Comparison of ENCODE assay signal across 28 cellular contexts in genomic region chr1:230138561-230139239, GRCh38.
DNase-seq lines count a peak whose midpoint lies in the region; ATAC-seq, FAIRE-seq and TF ChIP-seq lines count a peak whose summit lies in the region.
"Had no signal": no experiment of that assay in that cellular context is flagged by ENCODE, and none has a peak within 500 bp of the region (broad histone marks: within the 10 kb centered on the region; RNA-seq: fewer than 3 reads in every experiment).

No MANE protein-coding gene starts in this region.

- DNase-seq in natural killer cell (no peak), astrocyte (ENCODE audit: low read depth) (no peak), GDM1 (lab: John Stamatoyannopoulos, UW) (no peak), HCEC 1CT (no peak), GM10248 (ENCODE audit: extremely low spot score) (no peak), left ventricle myocardium inferior (no peak)
- no peak for DNase-seq in natural killer cell treated with Interleukin-12 subunit alpha and Interleukin-12 subunit beta and Interleukin-15 and Interleukin-18, amount 100 ng/mL, for 72 hours (ENCODE audit: low spot score)
- DNase-seq: AML-193; Calu3; CD8-positive, alpha-beta memory T cell; DND-41; GM23248; H7; MG63; NCI-H1105 treated with DMSO at 0.1 percent for 48 hours; NCI-H1694; NCI-H2029 treated with DMSO at 0.1 percent for 48 hours; NCI-H2227 treated with DMSO at 0.1 percent for 48 hours; NCI-H526 treated with DMSO at 0.1 percent for 48 hours; NK-92 treated with Interleukin-12 subunit alpha and Interleukin-12 subunit beta, amount 100 ng/mL, for 24 hours; Right ventricle myocardium superior; RPMI8226; T-cell had no signal

- no peaks in the 10 kb centered on the region for H3K9me3 ChIP-seq in OCI-LY1 (ENCODE audit: low read length)
- H3K9me3 ChIP-seq in astrocyte (ENCODE audit: insufficient read depth, low read depth, low read length), result no peaks in the 10 kb centered on the region
- no peaks in the 10 kb centered on the region for H3K9me3 ChIP-seq in left ventricle myocardium inferior (replicated peaks)
- H3K9me3 ChIP-seq: MG63, SJSA1 had no signal

- peaks cover 18% of the 10 kb centered on the region for H3K79me2 ChIP-seq in OCI-LY1 (ENCODE audit: insufficient read depth, low read length)
- H3K79me2 ChIP-seq in astrocyte (ENCODE audit: insufficient read depth, low read length), result peaks cover 91% of the 10 kb centered on the region

- H3K9me2 ChIP-seq in OCI-LY1 (ENCODE audit: low read depth, low read length), result no peaks in the 10 kb centered on the region

- H3K4me1 Mint-ChIP-seq in natural killer cell (peaks cover 25 to 46% of the 10 kb centered on the region in 2 donors), astrocyte (ENCODE audit: low read depth, unreplicated experiment) (peaks cover 81% of the 10 kb centered on the region)
- H3K4me1 Mint-ChIP-seq in natural killer cell treated with Interleukin-12 subunit alpha and Interleukin-12 subunit beta and Interleukin-15 and Interleukin-18, amount 100 ng/mL, for 72 hours (ENCODE audit: low read depth in 2 of 2), result peaks cover 21 to 31% of the 10 kb centered on the region in 2 donors

- peaks cover 5% of the 10 kb centered on the region; the same call in 1 of the 2 replicates for H3K36me3 ChIP-seq in OCI-LY1 (ENCODE audit: insufficient read depth, low read length)
- no peaks in the 10 kb centered on the region for H3K36me3 ChIP-seq in astrocyte (ENCODE audit: insufficient read depth, low read length)
- H3K36me3 ChIP-seq in left ventricle myocardium inferior, result no peaks in the 10 kb centered on the region
- H3K36me3 ChIP-seq: SJSA1 had no signal

- H3K27ac ChIP-seq in OCI-LY1 (ENCODE audit: low read depth, low read length, poor library complexity, severe bottlenecking) (peak overlapping the region; percentile 99), astrocyte (ENCODE audit: low read depth, low read length) (no peak overlapping the region), left ventricle myocardium inferior (replicated peaks) (no peak overlapping the region)
- H3K27ac ChIP-seq: C4-2B, GM23248 had no signal

- peak in 2 of 3 donors; percentile 40 to 67 for ATAC-seq in natural killer cell
- ATAC-seq in natural killer cell treated with Interleukin-12 subunit alpha and Interleukin-12 subunit beta and Interleukin-15 and Interleukin-18, amount 100 ng/mL, for 72 hours, result no peak
- ATAC-seq: HepG2, T-cell had no signal

- POLR2A ChIA-PET in GM10248 (lab: Yijun Ruan, JAX), result no interaction called here

- H3K4me2 ChIP-seq in OCI-LY1 (ENCODE audit: low read length), result no peak overlapping the region
- H3K4me2 ChIP-seq in astrocyte (ENCODE audit: low read length), result no peak overlapping the region

- TF ChIP-seq CTCF in natural killer cell (IDR thresholded peaks at IDR 0.05) (no peak), OCI-LY1 (IDR thresholded peaks at IDR 0.05; ENCODE audit: low read length) (no peak), astrocyte (IDR thresholded peaks at IDR 0.05; ENCODE audit: insufficient read depth, low read depth, low read length) (no peak), GM10248 (IDR thresholded peaks at IDR 0.05; ENCODE audit: control extremely low read depth, extremely low read depth, low read depth, missing control alignments) (no peak), left ventricle myocardium inferior (IDR thresholded peaks at IDR 0.05; ENCODE audit: borderline replicate concordance) (no peak)

- H4K20me1 ChIP-seq in OCI-LY1 (ENCODE audit: insufficient read depth, low read length) (no peaks in the 10 kb centered on the region), astrocyte (ENCODE audit: insufficient read depth, low read length) (peaks cover 92% of the 10 kb centered on the region)

- H2AFZ ChIP-seq in OCI-LY1 (ENCODE audit: low read length) (no peak overlapping the region), astrocyte (ENCODE audit: low read depth, low read length) (no peak overlapping the region)
- H2AFZ ChIP-seq: GM23248 had no signal

- H3K4me3 ChIP-seq in OCI-LY1 (ENCODE audit: low read depth, low read length, poor library complexity, severe bottlenecking), result no peak overlapping the region
- no peak overlapping the region for H3K4me3 ChIP-seq in astrocyte (ENCODE audit: insufficient read depth, low read depth, low read length)
- H3K4me3 ChIP-seq in left ventricle myocardium inferior, result no peak overlapping the region
- H3K4me3 ChIP-seq: GM23248, MG63, SJSA1 had no signal

- H3K4me1 ChIP-seq in OCI-LY1 (ENCODE audit: insufficient read depth, low read length, severe bottlenecking) (peaks cover 100% of the 10 kb centered on the region), astrocyte (ENCODE audit: insufficient read depth, low read length) (peaks cover 34% of the 10 kb centered on the region), left ventricle myocardium inferior (peaks cover 66% of the 10 kb centered on the region)

- no peaks in the 10 kb centered on the region for H3K27me3 ChIP-seq in OCI-LY1 (ENCODE audit: insufficient read depth, low read length)
- no peaks in the 10 kb centered on the region for H3K27me3 ChIP-seq in astrocyte (ENCODE audit: insufficient read depth, low read length)
- H3K27me3 ChIP-seq in left ventricle myocardium inferior (ENCODE audit: low read depth), result no peaks in the 10 kb centered on the region
- H3K27me3 ChIP-seq: MG63, SJSA1 had no signal

- H3K9me3 Mint-ChIP-seq in natural killer cell (no peaks in the 10 kb centered on the region), astrocyte (ENCODE audit: unreplicated experiment) (no peaks in the 10 kb centered on the region)
- H3K9me3 Mint-ChIP-seq in natural killer cell treated with Interleukin-12 subunit alpha and Interleukin-12 subunit beta and Interleukin-15 and Interleukin-18, amount 100 ng/mL, for 72 hours, result no peaks in the 10 kb centered on the region
- H3K9me3 Mint-ChIP-seq: CD8-positive, alpha-beta memory T cell; T-cell had no signal

- no peak overlapping the region for H3K9ac ChIP-seq in OCI-LY1 (ENCODE audit: low read length)
- H3K9ac ChIP-seq in astrocyte (ENCODE audit: low read length), result no peak overlapping the region
- H3K9ac ChIP-seq: GM23248 had no signal

- H3K4me3 Mint-ChIP-seq in natural killer cell, result no peak overlapping the region
- H3K4me3 Mint-ChIP-seq in natural killer cell treated with Interleukin-12 subunit alpha and Interleukin-12 subunit beta and Interleukin-15 and Interleukin-18, amount 100 ng/mL, for 72 hours, result no peak overlapping the region
- H3K4me3 Mint-ChIP-seq in astrocyte (ENCODE audit: unreplicated experiment), result no peak overlapping the region
- H3K4me3 Mint-ChIP-seq: CD8-positive, alpha-beta memory T cell; T-cell had no signal

- H3K27ac Mint-ChIP-seq in natural killer cell, result peak overlapping the region; percentile 46 to 48
- H3K27ac Mint-ChIP-seq in natural killer cell treated with Interleukin-12 subunit alpha and Interleukin-12 subunit beta and Interleukin-15 and Interleukin-18, amount 100 ng/mL, for 72 hours, result no peak overlapping the region
- peak overlapping the region; percentile 77 for H3K27ac Mint-ChIP-seq in astrocyte (ENCODE audit: unreplicated experiment)
- H3K27ac Mint-ChIP-seq: T-cell had no signal

- intact Hi-C loops in natural killer cell (cut with micrococcal nuclease) (no loop called here), left ventricle myocardium inferior (cut with micrococcal nuclease) (no loop called here)

- no peaks in the 10 kb centered on the region for H3F3A ChIP-seq in OCI-LY1 (ENCODE audit: insufficient read depth, low read length)

- CTCF ChIA-PET in GM10248 (lab: Yijun Ruan, JAX), result interaction anchor here (0.5 to 1.7 kb wide), 4 partner anchors 8 to 28 kb away, joined by 3 to 4 read pairs (median 4); no protein-coding TSS in a partner anchor

- H3K36me3 Mint-ChIP-seq in natural killer cell (no peaks in the 10 kb centered on the region), astrocyte (ENCODE audit: low read depth, unreplicated experiment) (peaks cover 11% of the 10 kb centered on the region)
- H3K36me3 Mint-ChIP-seq in natural killer cell treated with Interleukin-12 subunit alpha and Interleukin-12 subunit beta and Interleukin-15 and Interleukin-18, amount 100 ng/mL, for 72 hours, result no peaks in the 10 kb centered on the region

- no peak for FAIRE-seq in astrocyte (lab: Jason Lieb, UNC)
- FAIRE-seq: A204.1, HepG2 had no signal

- H3K27me3 Mint-ChIP-seq in natural killer cell (ENCODE audit: low read depth in 2 of 2), result no peaks in the 10 kb centered on the region
- no peaks in the 10 kb centered on the region for H3K27me3 Mint-ChIP-seq in natural killer cell treated with Interleukin-12 subunit alpha and Interleukin-12 subunit beta and Interleukin-15 and Interleukin-18, amount 100 ng/mL, for 72 hours
- H3K27me3 Mint-ChIP-seq in astrocyte (ENCODE audit: low read depth, unreplicated experiment), result no peaks in the 10 kb centered on the region
- H3K27me3 Mint-ChIP-seq: CD8-positive, alpha-beta memory T cell; T-cell had no signal

Comparison
In these comparisons a context has a peak if more than half of its experiments do, and no peak if none do; other contexts are left out.
1. ATAC-seq: peak in natural killer cell (2 of 3); none in natural killer cell treated with Interleukin-12 subunit alpha and Interleukin-12 subunit beta and Interleukin-15 and Interleukin-18, amount 100 ng/mL, for 72 hours (0 of 2).
2. H3K27ac Mint-ChIP-seq: peak in natural killer cell (2 of 2) and astrocyte (single experiment); none in natural killer cell treated with Interleukin-12 subunit alpha and Interleukin-12 subunit beta and Interleukin-15 and Interleukin-18, amount 100 ng/mL, for 72 hours (0 of 2).